ENCODE assay signal across 29 cellular contexts in the genomic region with DNA sequence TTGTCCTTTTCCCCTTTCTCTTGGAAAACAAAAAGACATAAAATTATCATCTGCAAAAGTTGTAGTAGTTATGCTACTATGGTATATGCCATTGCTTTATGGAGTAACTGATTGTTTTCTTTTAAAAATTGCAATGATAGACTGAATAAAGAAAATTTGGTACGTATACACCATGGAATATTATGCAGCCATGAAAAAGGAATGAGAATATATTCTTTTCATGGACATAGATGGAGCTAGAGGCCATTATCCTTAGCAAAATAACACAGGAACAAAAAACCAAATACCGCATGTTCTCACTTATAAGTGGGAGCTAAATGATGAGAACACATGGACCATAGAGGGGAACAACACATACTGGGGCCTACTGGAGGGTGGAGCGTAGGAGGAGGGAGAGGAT.
"Had no signal": no experiment of that assay in that cellular context is flagged by ENCODE, and none has a peak within 500 bp of the region (broad histone marks: within the 10 kb centered on the region; RNA-seq: fewer than 3 reads in every experiment).

No MANE protein-coding gene starts in this region.

- H3K27ac Mint-ChIP-seq: dendritic cell treated with granulocyte-macrophage colony-stimulating factor and Interleukin-4, amounts not matched to agents 40 ng/mL and 50 ng/mL, for 4 days; effector memory CD8-positive, alpha-beta T cell; endodermal cell; memory B cell had no signal

- H3K4me3 ChIP-seq: colonic mucosa, esophagus squamous epithelium, gastrocnemius medialis, heart right ventricle, left lung, lung had no signal

- H3K27me3 ChIP-seq: colonic mucosa, esophagus squamous epithelium, gastrocnemius medialis, heart right ventricle, left lung had no signal

- H3K27ac ChIP-seq: colonic mucosa, epithelial cell of prostate, esophagus squamous epithelium, gastrocnemius medialis, heart right ventricle, left lung had no signal

- ATAC-seq: effector memory CD8-positive, alpha-beta T cell; esophagus mucosa; gastrocnemius medialis; heart right ventricle; left cardiac atrium; left lung; left ventricle myocardium superior; naive thymus-derived CD4-positive, alpha-beta T cell had no signal

- H3K36me3 ChIP-seq: colonic mucosa, esophagus squamous epithelium, gastrocnemius medialis, heart right ventricle, left lung had no signal

- H3K36me3 Mint-ChIP-seq: memory B cell; naive thymus-derived CD4-positive, alpha-beta T cell had no signal

- H3K4me1 ChIP-seq: colonic mucosa, esophagus squamous epithelium, gastrocnemius medialis, heart right ventricle, left lung had no signal

- DNase-seq: colonic mucosa; cortex of kidney; effector CD8-positive, alpha-beta T cell; effector memory CD8-positive, alpha-beta T cell; endodermal cell; erythroblast; esophagus squamous epithelium; foreskin fibroblast; foreskin melanocyte; gastrocnemius medialis; glutamatergic neuron; head of caudate nucleus; heart right ventricle; hippocampal formation; left cardiac atrium; left lung; left ventricle myocardium superior; mammary epithelial cell; mesendoderm; midbrain; naive thymus-derived CD4-positive, alpha-beta T cell had no signal

- H3K27me3 Mint-ChIP-seq: dendritic cell treated with granulocyte-macrophage colony-stimulating factor and Interleukin-4, amounts not matched to agents 40 ng/mL and 50 ng/mL, for 4 days; effector memory CD8-positive, alpha-beta T cell; memory B cell; naive thymus-derived CD4-positive, alpha-beta T cell had no signal

- H3K9me3 ChIP-seq: colonic mucosa, esophagus squamous epithelium had no signal

- FAIRE-seq: endometrium, islet of Langerhans, keratinocyte had no signal

- H3K4me1 Mint-ChIP-seq: endodermal cell; memory B cell; naive thymus-derived CD4-positive, alpha-beta T cell had no signal

- H3K4me3 Mint-ChIP-seq: dendritic cell treated with granulocyte-macrophage colony-stimulating factor and Interleukin-4, amounts not matched to agents 40 ng/mL and 50 ng/mL, for 4 days; effector memory CD8-positive, alpha-beta T cell; endodermal cell; memory B cell; naive thymus-derived CD4-positive, alpha-beta T cell had no signal
